Comparison of ENCODE assay signal across 18 cellular contexts in the genomic region with DNA sequence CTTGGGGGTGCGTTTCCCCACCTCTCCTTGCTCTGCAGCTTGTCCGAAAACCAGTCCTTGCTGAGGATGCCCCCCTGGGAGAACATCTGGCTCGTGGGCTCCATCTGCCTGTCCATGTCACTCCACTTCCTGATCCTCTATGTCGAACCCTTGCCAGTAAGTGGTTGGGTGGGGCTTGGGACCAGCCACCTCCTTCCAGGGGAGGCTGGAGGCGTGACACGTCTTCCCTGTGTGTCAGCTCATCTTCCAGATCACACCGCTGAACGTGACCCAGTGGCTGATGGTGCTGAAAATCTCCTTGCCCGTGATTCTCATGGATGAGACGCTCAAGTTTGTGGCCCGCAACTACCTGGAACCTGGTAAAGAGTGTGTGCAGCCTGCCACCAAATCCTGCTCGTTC. TPM values are rescaled to one million over a fixed set of nuclear protein-coding genes. Genes with fewer than 3 reads are reported as not detected.
DNase-seq lines count a peak whose midpoint lies in the region; TF ChIP-seq lines count a peak whose summit lies in the region.
"Had no signal": no experiment of that assay in that cellular context is flagged by ENCODE, and none has a peak within 500 bp of the region (broad histone marks: within the 10 kb centered on the region; RNA-seq: fewer than 3 reads in every experiment).

No MANE protein-coding gene starts in this region.

- H3K4me1 ChIP-seq in esophagus squamous epithelium (peaks cover 11 to 92% (median 47%) of the 10 kb centered on the region in 3 donors), suprapubic skin (peaks cover 40% of the 10 kb centered on the region)
- H3K4me1 ChIP-seq: transverse colon had no signal

- intact Hi-C loops in esophagus squamous epithelium (cut with DNase I): no loop called here

- WGBS in esophagus squamous epithelium, 2 donors: 68 to 78% methylated on average over 7 to 9 of the region's 12 CpGs
- WGBS in suprapubic skin: 83% methylated on average over 10 of the region's 12 CpGs

- no peak overlapping the region for H3K9ac ChIP-seq in SK-N-MC (ENCODE audit: insufficient read length)
- H3K9ac ChIP-seq: SK-N-SH had no signal

- TF ChIP-seq CTCF in esophagus squamous epithelium (IDR thresholded peaks at IDR 0.05) (no peak), suprapubic skin (IDR thresholded peaks at IDR 0.05) (no peak)

- H3K4me3 ChIP-seq in SK-N-MC: no peak overlapping the region
- H3K4me3 ChIP-seq in esophagus squamous epithelium: peak overlapping the region in 3 of 4 donors; percentile 5 to 24 (median 19)
- no peak overlapping the region for H3K4me3 ChIP-seq in suprapubic skin
- no peak overlapping the region for H3K4me3 ChIP-seq in MG63
- H3K4me3 ChIP-seq: adrenal gland, lung, transverse colon had no signal

- H3K9me3 ChIP-seq in SK-N-MC (ENCODE audit: low read depth, low read length) (no peaks in the 10 kb centered on the region), esophagus squamous epithelium (no peaks in the 10 kb centered on the region), suprapubic skin (no peaks in the 10 kb centered on the region), MG63 (no peaks in the 10 kb centered on the region)
- H3K9me3 ChIP-seq: adrenal gland, SK-N-SH, transverse colon had no signal

- no peak for TF ChIP-seq POLR2A in esophagus squamous epithelium (IDR thresholded peaks at IDR 0.05)
- TF ChIP-seq POLR2A in suprapubic skin (IDR thresholded peaks at IDR 0.05): no peak

- DNase-seq in activated CD8-positive, alpha-beta memory T cell treated with anti-CD3 and anti-CD28 coated beads, Interleukin-2, amount 50 U/mL, for 48 hours: peak; percentile 45
- no peak for DNase-seq in activated CD8-positive, alpha-beta memory T cell treated with anti-CD3 and anti-CD28 coated beads, Interleukin-2, amount 50 U/mL, for 4 hours
- DNase-seq in SK-N-MC (ENCODE audit: low read depth, low spot score): no peak
- no peak for DNase-seq in esophagus squamous epithelium (lab: John Stamatoyannopoulos, UW)
- no peak for DNase-seq in suprapubic skin (ENCODE audit: low spot score in 2 of 2)
- no peak for DNase-seq in NCI-H2029 (lab: John Stamatoyannopoulos, UW)
- no peak for DNase-seq in MG63
- no peak for DNase-seq in iPS-NIHi7 (ENCODE audit: extremely low spot score)
- DNase-seq: activated CD4-positive, alpha-beta T cell treated with anti-CD3 and anti-CD28 coated beads, Interleukin-2, amount 50 U/mL, for 1 hour; CD4-positive, alpha-beta T cell; foreskin fibroblast; natural killer cell; NCI-H1436; NCI-H774; SK-N-SH had no signal

- H3K27me3 ChIP-seq in esophagus squamous epithelium: no peaks in the 10 kb centered on the region
- no peaks in the 10 kb centered on the region for H3K27me3 ChIP-seq in suprapubic skin
- no peaks in the 10 kb centered on the region for H3K27me3 ChIP-seq in MG63
- H3K27me3 ChIP-seq: adrenal gland, transverse colon had no signal

- H3K36me3 ChIP-seq in SK-N-MC (ENCODE audit: insufficient read depth, low read length) (peaks cover 91% of the 10 kb centered on the region), esophagus squamous epithelium (peaks cover 47 to 100% (median 69%) of the 10 kb centered on the region in 3 donors), suprapubic skin (peaks cover 89% of the 10 kb centered on the region), MG63 (peaks cover 98% of the 10 kb centered on the region)

- 0 out of 2 replicates have a peak overlapping the region, but pooled peaks have one; percentile 16 for H3K27ac ChIP-seq in SK-N-MC
- H3K27ac ChIP-seq in esophagus squamous epithelium: peak overlapping the region; percentile 83 to 93 (median 92)
- peak overlapping the region; percentile 83 for H3K27ac ChIP-seq in suprapubic skin

- no peak for TF ChIP-seq EP300 in suprapubic skin (IDR thresholded peaks at IDR 0.05)

RNA-seq across cellular contexts. Expression of a gene that starts 57.5 kb away (rescaled TPM):
- total RNA-seq in esophagus squamous epithelium (10 to 100 TPM; 67.5 to 78.8 (median 74.4) TPM), suprapubic skin (10 to 100 TPM; 39.6 to 56.6 (median 45.6) TPM)
- 50.7 and 51.5 TPM in 2 replicates for total RNA-seq in MG63 (2014; rRNA removed; shearing (Covaris generic); ENCODE audit: low replicate concordance)

Comparison
In these comparisons a context has a peak if more than half of its experiments do, and no peak if none do; other contexts are left out.
1. H3K27ac ChIP-seq: peak in every context shown above with its lines; median percentile 92 in esophagus squamous epithelium; 83 in suprapubic skin; 16 in SK-N-MC.
2. H3K4me3 ChIP-seq: peak in esophagus squamous epithelium (3 of 4); none in SK-N-MC (single experiment), suprapubic skin (single experiment) and MG63 (single experiment).